9 cellular contexts compared by ENCODE assay signal in the genomic region with DNA sequence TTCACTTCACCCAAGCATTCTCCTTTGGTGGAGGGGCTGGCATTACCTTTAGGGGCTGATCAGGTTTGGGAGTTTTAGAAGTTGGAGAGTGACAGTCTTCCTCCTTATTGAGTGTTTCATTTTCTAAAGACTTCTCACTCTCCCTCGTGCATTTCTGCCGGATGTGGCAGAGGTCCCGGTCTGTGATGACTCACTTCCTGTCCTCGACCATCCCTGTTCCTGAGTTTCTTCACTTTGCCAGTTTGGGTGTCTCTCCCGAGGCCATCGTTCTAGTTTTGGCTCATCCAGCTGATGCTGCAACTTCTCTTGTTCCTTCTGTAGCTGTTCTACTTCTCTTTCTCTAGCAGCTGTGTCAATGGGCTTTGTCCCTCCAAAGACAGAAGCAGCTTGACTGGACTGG.
DNase-seq lines count a peak whose midpoint lies in the region; ATAC-seq and TF ChIP-seq lines count a peak whose summit lies in the region.
"Had no signal": no experiment of that assay in that cellular context is flagged by ENCODE, and none has a peak within 500 bp of the region (broad histone marks: within the 10 kb centered on the region; RNA-seq: fewer than 3 reads in every experiment).

No MANE protein-coding gene starts in this region.

- H3K4me3 ChIP-seq in gastrocnemius medialis: no peak overlapping the region

- H3K36me3 Mint-ChIP-seq in HFFc6 (ENCODE audit: low read depth): peaks cover 28% of the 10 kb centered on the region
- peaks cover 22% of the 10 kb centered on the region for H3K36me3 Mint-ChIP-seq in T-helper 1 cell treated with Interleukin-12 subunit alpha and Interleukin-12 subunit beta and Interleukin-4 antibody, amounts not matched to agents 30 μg/mL and 1 μg/mL, for 36 hours (ENCODE audit: low read depth)

- peak; percentile 61 for DNase-seq in HFFc6
- DNase-seq in fibroblast of peridontal ligament (ENCODE audit: extremely low read depth): peak; percentile 30
- DNase-seq in gastrocnemius medialis: peak; percentile 61 to 82
- DNase-seq in NCI-H1436 (lab: John Stamatoyannopoulos, UW): no peak
- no peak for DNase-seq in NCI-H524 (lab: John Stamatoyannopoulos, UW)
- no peak for DNase-seq in activated gamma-delta T cell (lab: John Stamatoyannopoulos, UW)
- DNase-seq: SHP77 treated with DMSO at 0.1 percent for 48 hours had no signal

- H3K27me3 Mint-ChIP-seq in HFFc6 (ENCODE audit: insufficient read depth): no peaks in the 10 kb centered on the region
- H3K27me3 Mint-ChIP-seq in T-helper 1 cell treated with Interleukin-12 subunit alpha and Interleukin-12 subunit beta and Interleukin-4 antibody, amounts not matched to agents 30 μg/mL and 1 μg/mL, for 36 hours (ENCODE audit: low read depth): no peaks in the 10 kb centered on the region

- in situ Hi-C loops in gastrocnemius medialis (cut with MboI; ENCODE audit: low sequenced_read_pairs in 4 of 4): no loop called here

- no peak for TF ChIP-seq POLR2A in gastrocnemius medialis (IDR thresholded peaks at IDR 0.05)

- no peaks in the 10 kb centered on the region for H3K27me3 ChIP-seq in gastrocnemius medialis

- peak overlapping the region; percentile 69 for H3K4me3 Mint-ChIP-seq in HFFc6
- peak overlapping the region; percentile 14 for H3K4me3 Mint-ChIP-seq in T-helper 1 cell treated with Interleukin-12 subunit alpha and Interleukin-12 subunit beta and Interleukin-4 antibody, amounts not matched to agents 30 μg/mL and 1 μg/mL, for 36 hours

- intact Hi-C loops in gastrocnemius medialis (cut with DNase I; ENCODE audit: low total_unique reads): no loop called here

- no peaks in the 10 kb centered on the region for H3K9me3 Mint-ChIP-seq in HFFc6
- H3K9me3 Mint-ChIP-seq in T-helper 1 cell treated with Interleukin-12 subunit alpha and Interleukin-12 subunit beta and Interleukin-4 antibody, amounts not matched to agents 30 μg/mL and 1 μg/mL, for 36 hours: peaks cover 9% of the 10 kb centered on the region

- peaks cover 0 to 11% of the 10 kb centered on the region in 2 donors for H3K4me1 ChIP-seq in gastrocnemius medialis

- peaks cover 40% of the 10 kb centered on the region for H3K4me1 Mint-ChIP-seq in HFFc6 (ENCODE audit: low read depth)
- H3K4me1 Mint-ChIP-seq in T-helper 1 cell treated with Interleukin-12 subunit alpha and Interleukin-12 subunit beta and Interleukin-4 antibody, amounts not matched to agents 30 μg/mL and 1 μg/mL, for 36 hours (ENCODE audit: low read depth): peaks cover 33% of the 10 kb centered on the region

- H3K27ac ChIP-seq in gastrocnemius medialis: peak overlapping the region in 3 of 4 donors; percentile 9 to 56 (median 54)

- H3K36me3 ChIP-seq in gastrocnemius medialis: no peaks in the 10 kb centered on the region

- ATAC-seq in gastrocnemius medialis (peak; percentile 66 to 90), HG03469 (IDR thresholded peaks at IDR 0.05; ENCODE audit: unreplicated experiment) (no peak)

- H3K9me3 ChIP-seq in gastrocnemius medialis: no peaks in the 10 kb centered on the region

- H3K27ac Mint-ChIP-seq in HFFc6: peak overlapping the region; percentile 83
- peak overlapping the region; percentile 2 for H3K27ac Mint-ChIP-seq in T-helper 1 cell treated with Interleukin-12 subunit alpha and Interleukin-12 subunit beta and Interleukin-4 antibody, amounts not matched to agents 30 μg/mL and 1 μg/mL, for 36 hours

- TF ChIP-seq CTCF in HFFc6 (IDR thresholded peaks at IDR 0.05): no peak
- no peak for TF ChIP-seq CTCF in gastrocnemius medialis (IDR thresholded peaks at IDR 0.05 in 4 of 5, conservative IDR thresholded peaks at IDR 0.05 in 1 of 5)

Comparison
In these comparisons a context has a peak if more than half of its experiments do, and no peak if none do; other contexts are left out.
1. DNase-seq: peak in HFFc6 (single experiment), fibroblast of peridontal ligament (single experiment) and gastrocnemius medialis (2 of 2); none in NCI-H1436 (single experiment), NCI-H524 (0 of 2) and activated gamma-delta T cell (single experiment).